Comparison of ENCODE assay signal across 2 cellular contexts in genomic region chr15:67878647-67879293, GRCh38.
TF ChIP-seq lines count a peak whose summit lies in the region.

No MANE protein-coding gene starts in this region.

TF ChIP-seq in Ishikawa, 13 proteins besides CTCF, POLR2A, EP300 and RAD21:
- TF ChIP-seq, protein P1, sequence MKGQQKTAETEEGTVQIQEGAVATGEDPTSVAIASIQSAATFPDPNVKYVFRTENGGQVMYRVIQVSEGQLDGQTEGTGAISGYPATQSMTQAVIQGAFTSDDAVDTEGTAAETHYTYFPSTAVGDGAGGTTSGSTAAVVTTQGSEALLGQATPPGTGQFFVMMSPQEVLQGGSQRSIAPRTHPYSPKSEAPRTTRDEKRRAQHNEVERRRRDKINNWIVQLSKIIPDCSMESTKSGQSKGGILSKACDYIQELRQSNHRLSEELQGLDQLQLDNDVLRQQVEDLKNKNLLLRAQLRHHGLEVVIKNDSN (IDR thresholded peaks at IDR 0.05), result peak; percentile 20; the same call in 1 of the 2 replicates
- TF ChIP-seq, protein P2, sequence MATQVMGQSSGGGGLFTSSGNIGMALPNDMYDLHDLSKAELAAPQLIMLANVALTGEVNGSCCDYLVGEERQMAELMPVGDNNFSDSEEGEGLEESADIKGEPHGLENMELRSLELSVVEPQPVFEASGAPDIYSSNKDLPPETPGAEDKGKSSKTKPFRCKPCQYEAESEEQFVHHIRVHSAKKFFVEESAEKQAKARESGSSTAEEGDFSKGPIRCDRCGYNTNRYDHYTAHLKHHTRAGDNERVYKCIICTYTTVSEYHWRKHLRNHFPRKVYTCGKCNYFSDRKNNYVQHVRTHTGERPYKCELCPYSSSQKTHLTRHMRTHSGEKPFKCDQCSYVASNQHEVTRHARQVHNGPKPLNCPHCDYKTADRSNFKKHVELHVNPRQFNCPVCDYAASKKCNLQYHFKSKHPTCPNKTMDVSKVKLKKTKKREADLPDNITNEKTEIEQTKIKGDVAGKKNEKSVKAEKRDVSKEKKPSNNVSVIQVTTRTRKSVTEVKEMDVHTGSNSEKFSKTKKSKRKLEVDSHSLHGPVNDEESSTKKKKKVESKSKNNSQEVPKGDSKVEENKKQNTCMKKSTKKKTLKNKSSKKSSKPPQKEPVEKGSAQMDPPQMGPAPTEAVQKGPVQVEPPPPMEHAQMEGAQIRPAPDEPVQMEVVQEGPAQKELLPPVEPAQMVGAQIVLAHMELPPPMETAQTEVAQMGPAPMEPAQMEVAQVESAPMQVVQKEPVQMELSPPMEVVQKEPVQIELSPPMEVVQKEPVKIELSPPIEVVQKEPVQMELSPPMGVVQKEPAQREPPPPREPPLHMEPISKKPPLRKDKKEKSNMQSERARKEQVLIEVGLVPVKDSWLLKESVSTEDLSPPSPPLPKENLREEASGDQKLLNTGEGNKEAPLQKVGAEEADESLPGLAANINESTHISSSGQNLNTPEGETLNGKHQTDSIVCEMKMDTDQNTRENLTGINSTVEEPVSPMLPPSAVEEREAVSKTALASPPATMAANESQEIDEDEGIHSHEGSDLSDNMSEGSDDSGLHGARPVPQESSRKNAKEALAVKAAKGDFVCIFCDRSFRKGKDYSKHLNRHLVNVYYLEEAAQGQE (IDR thresholded peaks at IDR 0.05; ENCODE audit: low read depth), result no peak
- TF ChIP-seq CREB1 (IDR thresholded peaks at IDR 0.05; ENCODE audit: low read depth) (no peak), CEBPB (IDR thresholded peaks at IDR 0.05) (no peak)
TF ChIP-seq in Ishikawa: peak in this region for 1.

TF ChIP-seq in K562, 482 proteins besides CTCF, POLR2A, EP300 and RAD21 (continued from another document and continues in another):
- TF ChIP-seq NR4A1 (CRISPR knock-in tag; IDR thresholded peaks at IDR 0.05), result no peak
- TF ChIP-seq NR4A1 (tag; IDR thresholded peaks at IDR 0.05), result 0 out of 2 replicates have a peak, but pooled peaks have one; percentile 24
- TF ChIP-seq STAG1 (CRISPR knock-in tag; IDR thresholded peaks at IDR 0.05; ENCODE audit: borderline replicate concordance), result no peak
- peak; percentile 22 for TF ChIP-seq NFYB (IDR thresholded peaks at IDR 0.05; ENCODE audit: extremely low read depth, insufficient read length)
- TF ChIP-seq, protein P3, sequence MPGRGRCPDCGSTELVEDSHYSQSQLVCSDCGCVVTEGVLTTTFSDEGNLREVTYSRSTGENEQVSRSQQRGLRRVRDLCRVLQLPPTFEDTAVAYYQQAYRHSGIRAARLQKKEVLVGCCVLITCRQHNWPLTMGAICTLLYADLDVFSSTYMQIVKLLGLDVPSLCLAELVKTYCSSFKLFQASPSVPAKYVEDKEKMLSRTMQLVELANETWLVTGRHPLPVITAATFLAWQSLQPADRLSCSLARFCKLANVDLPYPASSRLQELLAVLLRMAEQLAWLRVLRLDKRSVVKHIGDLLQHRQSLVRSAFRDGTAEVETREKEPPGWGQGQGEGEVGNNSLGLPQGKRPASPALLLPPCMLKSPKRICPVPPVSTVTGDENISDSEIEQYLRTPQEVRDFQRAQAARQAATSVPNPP (IDR thresholded peaks at IDR 0.05; ENCODE audit: borderline replicate concordance, insufficient read depth, insufficient read length), result no peak
- peak; percentile 63 for TF ChIP-seq L3MBTL2 (IDR thresholded peaks at IDR 0.05)
- TF ChIP-seq TBP (optimal IDR thresholded peaks at IDR 0.05; ENCODE audit: low read depth, low read length), result peak; percentile 22
- TF ChIP-seq POLR2H (tag; IDR thresholded peaks at IDR 0.05; ENCODE audit: low read depth), result peak; percentile 61; the same call in 1 of the 2 replicates
- TF ChIP-seq HEY1 (CRISPR knock-in tag; IDR thresholded peaks at IDR 0.05; ENCODE audit: borderline replicate concordance), result no peak
- TF ChIP-seq, protein P4, sequence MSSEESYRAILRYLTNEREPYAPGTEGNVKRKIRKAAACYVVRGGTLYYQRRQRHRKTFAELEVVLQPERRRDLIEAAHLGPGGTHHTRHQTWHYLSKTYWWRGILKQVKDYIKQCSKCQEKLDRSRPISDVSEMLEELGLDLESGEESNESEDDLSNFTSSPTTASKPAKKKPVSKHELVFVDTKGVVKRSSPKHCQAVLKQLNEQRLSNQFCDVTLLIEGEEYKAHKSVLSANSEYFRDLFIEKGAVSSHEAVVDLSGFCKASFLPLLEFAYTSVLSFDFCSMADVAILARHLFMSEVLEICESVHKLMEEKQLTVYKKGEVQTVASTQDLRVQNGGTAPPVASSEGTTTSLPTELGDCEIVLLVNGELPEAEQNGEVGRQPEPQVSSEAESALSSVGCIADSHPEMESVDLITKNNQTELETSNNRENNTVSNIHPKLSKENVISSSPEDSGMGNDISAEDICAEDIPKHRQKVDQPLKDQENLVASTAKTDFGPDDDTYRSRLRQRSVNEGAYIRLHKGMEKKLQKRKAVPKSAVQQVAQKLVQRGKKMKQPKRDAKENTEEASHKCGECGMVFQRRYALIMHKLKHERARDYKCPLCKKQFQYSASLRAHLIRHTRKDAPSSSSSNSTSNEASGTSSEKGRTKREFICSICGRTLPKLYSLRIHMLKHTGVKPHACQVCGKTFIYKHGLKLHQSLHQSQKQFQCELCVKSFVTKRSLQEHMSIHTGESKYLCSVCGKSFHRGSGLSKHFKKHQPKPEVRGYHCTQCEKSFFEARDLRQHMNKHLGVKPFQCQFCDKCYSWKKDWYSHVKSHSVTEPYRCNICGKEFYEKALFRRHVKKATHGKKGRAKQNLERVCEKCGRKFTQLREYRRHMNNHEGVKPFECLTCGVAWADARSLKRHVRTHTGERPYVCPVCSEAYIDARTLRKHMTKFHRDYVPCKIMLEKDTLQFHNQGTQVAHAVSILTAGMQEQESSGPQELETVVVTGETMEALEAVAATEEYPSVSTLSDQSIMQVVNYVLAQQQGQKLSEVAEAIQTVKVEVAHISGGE (CRISPR knock-in tag; IDR thresholded peaks at IDR 0.05), result peak in 1 of 3 experiments; percentile 92; a peak in 2 of 6 replicates
- TF ChIP-seq, protein P5, sequence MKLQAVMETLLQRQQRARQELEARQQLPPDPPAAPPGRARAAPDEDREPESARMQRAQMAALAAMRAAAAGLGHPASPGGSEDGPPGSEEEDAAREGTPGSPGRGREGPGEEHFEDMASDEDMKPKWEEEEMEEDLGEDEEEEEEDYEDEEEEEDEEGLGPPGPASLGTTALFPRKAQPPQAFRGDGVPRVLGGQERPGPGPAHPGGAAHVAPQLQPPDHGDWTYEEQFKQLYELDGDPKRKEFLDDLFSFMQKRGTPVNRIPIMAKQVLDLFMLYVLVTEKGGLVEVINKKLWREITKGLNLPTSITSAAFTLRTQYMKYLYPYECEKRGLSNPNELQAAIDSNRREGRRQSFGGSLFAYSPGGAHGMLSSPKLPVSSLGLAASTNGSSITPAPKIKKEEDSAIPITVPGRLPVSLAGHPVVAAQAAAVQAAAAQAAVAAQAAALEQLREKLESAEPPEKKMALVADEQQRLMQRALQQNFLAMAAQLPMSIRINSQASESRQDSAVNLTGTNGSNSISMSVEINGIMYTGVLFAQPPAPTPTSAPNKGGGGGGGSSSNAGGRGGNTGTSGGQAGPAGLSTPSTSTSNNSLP (IDR thresholded peaks at IDR 0.05; ENCODE audit: borderline replicate concordance, low read depth, low read length), result peak; percentile 20; the same call in 1 of the 2 replicates
- peak; percentile 52; the same call in 1 of the 2 replicates for TF ChIP-seq ATF3 (IDR thresholded peaks at IDR 0.05)
- TF ChIP-seq ATF3 (CRISPR knock-in tag; conservative IDR thresholded peaks at IDR 0.05), result no peak
- TF ChIP-seq CBX3 (IDR thresholded peaks at IDR 0.05; ENCODE audit: borderline replicate concordance in 1 of 2, low read length in 2 of 2), result 0 out of 3 replicates have a peak, but pooled peaks of 1 of the 2 experiments have one; percentile 14
- peak; percentile 51; the same call in 1 of the 2 replicates for TF ChIP-seq CC2D1A (IDR thresholded peaks at IDR 0.05)
- 0 out of 2 replicates have a peak, but pooled peaks have one; percentile 37 for TF ChIP-seq ZNF766 (CRISPR knock-in tag; conservative IDR thresholded peaks at IDR 0.05)
- no peak for TF ChIP-seq KAT8 (IDR thresholded peaks at IDR 0.05; ENCODE audit: low read depth)
- no peak for TF ChIP-seq CEBPG (CRISPR knock-in tag; IDR thresholded peaks at IDR 0.05)
- TF ChIP-seq CEBPG (tag; conservative IDR thresholded peaks at IDR 0.05 in 1 of 2, IDR thresholded peaks at IDR 0.05 in 1 of 2), result peak in 1 of 2 experiments; percentile 59; a peak in 2 of 4 replicates
- TF ChIP-seq, protein P6, sequence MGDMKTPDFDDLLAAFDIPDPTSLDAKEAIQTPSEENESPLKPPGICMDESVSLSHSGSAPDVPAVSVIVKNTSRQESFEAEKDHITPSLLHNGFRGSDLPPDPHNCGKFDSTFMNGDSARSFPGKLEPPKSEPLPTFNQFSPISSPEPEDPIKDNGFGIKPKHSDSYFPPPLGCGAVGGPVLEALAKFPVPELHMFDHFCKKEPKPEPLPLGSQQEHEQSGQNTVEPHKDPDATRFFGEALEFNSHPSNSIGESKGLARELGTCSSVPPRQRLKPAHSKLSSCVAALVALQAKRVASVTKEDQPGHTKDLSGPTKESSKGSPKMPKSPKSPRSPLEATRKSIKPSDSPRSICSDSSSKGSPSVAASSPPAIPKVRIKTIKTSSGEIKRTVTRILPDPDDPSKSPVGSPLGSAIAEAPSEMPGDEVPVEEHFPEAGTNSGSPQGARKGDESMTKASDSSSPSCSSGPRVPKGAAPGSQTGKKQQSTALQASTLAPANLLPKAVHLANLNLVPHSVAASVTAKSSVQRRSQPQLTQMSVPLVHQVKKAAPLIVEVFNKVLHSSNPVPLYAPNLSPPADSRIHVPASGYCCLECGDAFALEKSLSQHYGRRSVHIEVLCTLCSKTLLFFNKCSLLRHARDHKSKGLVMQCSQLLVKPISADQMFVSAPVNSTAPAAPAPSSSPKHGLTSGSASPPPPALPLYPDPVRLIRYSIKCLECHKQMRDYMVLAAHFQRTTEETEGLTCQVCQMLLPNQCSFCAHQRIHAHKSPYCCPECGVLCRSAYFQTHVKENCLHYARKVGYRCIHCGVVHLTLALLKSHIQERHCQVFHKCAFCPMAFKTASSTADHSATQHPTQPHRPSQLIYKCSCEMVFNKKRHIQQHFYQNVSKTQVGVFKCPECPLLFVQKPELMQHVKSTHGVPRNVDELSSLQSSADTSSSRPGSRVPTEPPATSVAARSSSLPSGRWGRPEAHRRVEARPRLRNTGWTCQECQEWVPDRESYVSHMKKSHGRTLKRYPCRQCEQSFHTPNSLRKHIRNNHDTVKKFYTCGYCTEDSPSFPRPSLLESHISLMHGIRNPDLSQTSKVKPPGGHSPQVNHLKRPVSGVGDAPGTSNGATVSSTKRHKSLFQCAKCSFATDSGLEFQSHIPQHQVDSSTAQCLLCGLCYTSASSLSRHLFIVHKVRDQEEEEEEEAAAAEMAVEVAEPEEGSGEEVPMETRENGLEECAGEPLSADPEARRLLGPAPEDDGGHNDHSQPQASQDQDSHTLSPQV (IDR thresholded peaks at IDR 0.05), result peak; percentile 49; the same call in 1 of the 2 replicates
- TF ChIP-seq, protein P7, sequence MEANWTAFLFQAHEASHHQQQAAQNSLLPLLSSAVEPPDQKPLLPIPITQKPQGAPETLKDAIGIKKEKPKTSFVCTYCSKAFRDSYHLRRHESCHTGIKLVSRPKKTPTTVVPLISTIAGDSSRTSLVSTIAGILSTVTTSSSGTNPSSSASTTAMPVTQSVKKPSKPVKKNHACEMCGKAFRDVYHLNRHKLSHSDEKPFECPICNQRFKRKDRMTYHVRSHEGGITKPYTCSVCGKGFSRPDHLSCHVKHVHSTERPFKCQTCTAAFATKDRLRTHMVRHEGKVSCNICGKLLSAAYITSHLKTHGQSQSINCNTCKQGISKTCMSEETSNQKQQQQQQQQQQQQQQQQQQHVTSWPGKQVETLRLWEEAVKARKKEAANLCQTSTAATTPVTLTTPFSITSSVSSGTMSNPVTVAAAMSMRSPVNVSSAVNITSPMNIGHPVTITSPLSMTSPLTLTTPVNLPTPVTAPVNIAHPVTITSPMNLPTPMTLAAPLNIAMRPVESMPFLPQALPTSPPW (CRISPR knock-in tag; IDR thresholded peaks at IDR 0.05), result peak; percentile 40
- 0 out of 2 replicates have a peak, but pooled peaks have one; percentile 1 for TF ChIP-seq EP400 (IDR thresholded peaks at IDR 0.05)
- TF ChIP-seq TRIM25 (IDR thresholded peaks at IDR 0.05; ENCODE audit: borderline replicate concordance), result no peak
